ENCODE assay signal across 8 cellular contexts in the genomic region with DNA sequence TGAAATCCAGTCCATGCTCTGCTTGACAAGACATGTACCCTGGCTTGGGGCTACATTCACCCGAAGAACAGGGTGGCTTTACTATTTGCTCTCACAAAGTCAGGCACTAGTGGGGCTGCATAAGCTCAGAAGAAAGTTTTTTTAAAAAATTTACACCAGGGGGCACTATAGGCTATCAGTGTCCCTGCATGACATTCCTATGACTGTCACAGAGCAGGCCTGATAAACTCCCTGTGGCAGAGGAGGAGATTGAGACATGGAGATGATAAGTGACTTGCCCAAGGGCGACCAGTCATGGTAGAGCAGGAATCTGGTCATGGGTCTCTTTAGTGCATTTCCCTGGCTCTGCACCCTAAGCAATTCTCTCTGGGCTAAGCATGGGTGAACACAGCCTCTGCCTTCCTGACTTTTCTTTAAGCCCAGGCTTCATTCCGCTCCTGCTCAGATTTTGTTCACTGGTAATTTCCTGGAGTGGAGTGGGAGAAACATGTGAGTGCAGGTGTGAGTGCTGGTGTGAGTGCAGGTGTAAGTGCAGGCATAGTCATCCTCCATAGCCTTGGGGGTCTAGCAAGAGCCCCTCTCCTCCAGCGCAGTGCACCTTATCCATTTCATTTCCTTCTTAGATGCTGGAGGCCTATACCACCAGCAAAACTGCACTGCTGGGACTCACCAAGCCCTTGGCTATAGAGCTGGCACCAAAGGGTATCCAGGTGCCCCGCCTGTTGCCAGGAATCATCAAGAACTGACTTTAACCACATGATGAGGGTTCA.
DNase-seq lines count a peak whose midpoint lies in the region; ATAC-seq and TF ChIP-seq lines count a peak whose summit lies in the region.

No MANE protein-coding gene starts in this region.

- no peaks in the 10 kb centered on the region for H3K4me1 ChIP-seq in naive thymus-derived CD4-positive, alpha-beta T cell (ENCODE audit: control insufficient read depth in 2 of 2, insufficient read depth in 2 of 2, low read length in 2 of 2)

- intact Hi-C loops in naive thymus-derived CD4-positive, alpha-beta T cell (cut with micrococcal nuclease), result loop anchor here (2.0 to 5.0 kb wide), 2 partner anchors 203 to 225 kb away; partner anchors contain the start of gene DHRS4 (in 1 of the 2)

- H3K27ac ChIP-seq in naive thymus-derived CD4-positive, alpha-beta T cell (ENCODE audit: low read depth, low read length), result no peak overlapping the region

- no peaks in the 10 kb centered on the region for H3K27me3 ChIP-seq in naive thymus-derived CD4-positive, alpha-beta T cell (ENCODE audit: control insufficient read depth in 2 of 2, insufficient read depth in 2 of 2, low read length in 2 of 2)

- TF ChIP-seq CTCF in GM12864 (IDR thresholded peaks at IDR 0.05; ENCODE audit: low read depth, low read length, missing control alignments), result peak; percentile 50

- no peak overlapping the region for H3K27ac Mint-ChIP-seq in naive thymus-derived CD4-positive, alpha-beta T cell

- CTCF ChIA-PET in naive thymus-derived CD4-positive, alpha-beta T cell (lab: Charles Lee), result no interaction called here

- H3K4me3 Mint-ChIP-seq in naive thymus-derived CD4-positive, alpha-beta T cell, result no peak overlapping the region

- DNase-seq in A172 (ENCODE audit: low spot score) (peak; percentile 47), GM12864 (ENCODE audit: low read depth) (no peak), NCI-H69 (lab: John Stamatoyannopoulos, UW) (peak; percentile 36), dermis microvascular lymphatic vessel endothelial cell (ENCODE audit: low read depth in 2 of 2) (peak; percentile 10 to 53)
- peak in 1 of 9 donors; percentile 9 for DNase-seq in naive thymus-derived CD4-positive, alpha-beta T cell

- H3K9me3 Mint-ChIP-seq in naive thymus-derived CD4-positive, alpha-beta T cell, result no peaks in the 10 kb centered on the region

- H3K9me3 ChIP-seq in naive thymus-derived CD4-positive, alpha-beta T cell (ENCODE audit: control insufficient read depth in 2 of 3, low read length in 3 of 3), result no peaks in the 10 kb centered on the region

- no peaks in the 10 kb centered on the region for H3K36me3 ChIP-seq in naive thymus-derived CD4-positive, alpha-beta T cell (ENCODE audit: control insufficient read depth in 2 of 3, insufficient read depth in 3 of 3, low read length in 3 of 3)

- POLR2A ChIA-PET in naive thymus-derived CD4-positive, alpha-beta T cell (lab: Charles Lee), result no interaction called here

- no peaks in the 10 kb centered on the region for H3K36me3 Mint-ChIP-seq in naive thymus-derived CD4-positive, alpha-beta T cell

- no peaks in the 10 kb centered on the region for H3K4me1 Mint-ChIP-seq in naive thymus-derived CD4-positive, alpha-beta T cell

- peak; percentile 50 for ATAC-seq in naive thymus-derived CD4-positive, alpha-beta T cell
- no peak for ATAC-seq in GM18520 (IDR thresholded peaks at IDR 0.05; ENCODE audit: unreplicated experiment)
- ATAC-seq in GM21447 (IDR thresholded peaks at IDR 0.05; ENCODE audit: unreplicated experiment), result no peak
- no peak for ATAC-seq in GM18867 (IDR thresholded peaks at IDR 0.05; ENCODE audit: unreplicated experiment)

- H3K27me3 Mint-ChIP-seq in naive thymus-derived CD4-positive, alpha-beta T cell, result peaks cover 0 to 20% (median 10%) of the 10 kb centered on the region in 5 donors

- H3K4me3 ChIP-seq in GM12864 (ENCODE audit: low read depth, low read length), result no peak overlapping the region
- no peak overlapping the region for H3K4me3 ChIP-seq in naive thymus-derived CD4-positive, alpha-beta T cell (ENCODE audit: low read length)
